In the genomic region with DNA sequence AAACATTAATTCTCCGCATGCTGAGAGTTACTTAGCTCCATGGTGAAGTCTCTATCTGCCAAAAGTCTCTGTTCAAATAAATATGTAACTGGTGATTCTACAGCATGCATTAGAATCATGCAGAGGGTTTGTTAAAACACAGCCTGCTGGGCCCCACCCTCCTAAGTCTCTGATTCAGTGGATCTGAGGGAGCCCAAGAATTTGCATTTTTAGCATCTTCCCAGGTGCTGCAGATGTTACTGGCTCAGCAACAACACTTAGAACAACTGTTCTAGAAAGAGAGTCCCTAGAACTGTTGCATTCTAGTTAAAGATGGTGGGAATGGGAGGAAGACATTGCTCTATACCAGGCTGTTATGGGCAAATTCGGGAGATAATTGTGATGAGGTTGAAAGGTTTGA, we compare ENCODE assay signal across 19 cellular contexts.
A peak's percentile ranks its signal among the peaks of the same experiment; 100 is the strongest.
DNase-seq lines count a peak whose midpoint lies in the region; ATAC-seq and TF ChIP-seq lines count a peak whose summit lies in the region.
"Had no signal": no experiment of that assay in that cellular context is flagged by ENCODE, and none has a peak within 500 bp of the region (broad histone marks: within the 10 kb centered on the region; RNA-seq: fewer than 3 reads in every experiment).

No MANE protein-coding gene starts in this region.

- peaks cover 9% of the 10 kb centered on the region for H3K4me1 ChIP-seq in GM23338 (ENCODE audit: insufficient read depth)
- H3K4me1 ChIP-seq in HUES48 (ENCODE audit: control insufficient read depth, insufficient read depth, low read length): peaks cover 13% of the 10 kb centered on the region
- peaks cover 12% of the 10 kb centered on the region for H3K4me1 ChIP-seq in iPS-18a (ENCODE audit: control insufficient read depth, low read depth, low read length)
- H3K4me1 ChIP-seq: A549; BLaER1 treated with 17β-estradiol and CSF1 and Interleukin-3, amounts not matched to agents 10 nM and 100 nM; Caco-2 had no signal

- no peak for TF ChIP-seq CTCF in GM23338 (conservative IDR thresholded peaks at IDR 0.05; ENCODE audit: low read depth in 2 of 2)

- H3K9me3 ChIP-seq in HUES48 (ENCODE audit: control insufficient read depth, insufficient read depth, low read length) (no peaks in the 10 kb centered on the region), iPS-18a (ENCODE audit: control insufficient read depth, low read depth, low read length) (no peaks in the 10 kb centered on the region)
- H3K9me3 ChIP-seq: A549; BLaER1 treated with 17β-estradiol and CSF1 and Interleukin-3, amounts not matched to agents 10 nM and 100 nM; Caco-2 had no signal

- DNase-seq in GM23338 (ENCODE audit: low spot score) (peak; percentile 38), GM03348 (ENCODE audit: low spot score) (no peak)
- DNase-seq: AML-193; Caco-2; Calu3; CD4-positive, alpha-beta T cell; CD8-positive, alpha-beta T cell; DMS79 treated with DMSO at 0.1 percent for 48 hours; GF-D8 had no signal

- no peaks in the 10 kb centered on the region for H3K27me3 Mint-ChIP-seq in GM23338 (ENCODE audit: insufficient read depth, low read depth, poor library complexity)
- H3K27me3 Mint-ChIP-seq: B cell had no signal

- H3K4me1 Mint-ChIP-seq in GM23338: peaks cover 9% of the 10 kb centered on the region
- H3K4me1 Mint-ChIP-seq: B cell had no signal

- no peak overlapping the region for H3K4me2 ChIP-seq in GM23338
- H3K4me2 ChIP-seq: A549; BLaER1 treated with 17β-estradiol and CSF1 and Interleukin-3, amounts not matched to agents 10 nM and 100 nM had no signal

- peaks cover 13% of the 10 kb centered on the region; the same call in 2 of the 3 replicates for H3K9me3 Mint-ChIP-seq in GM23338
- H3K9me3 Mint-ChIP-seq: CD4-positive, alpha-beta T cell; CD8-positive, alpha-beta T cell had no signal

- H3K79me2 ChIP-seq in GM23338 (replicated peaks; ENCODE audit: insufficient read depth): no peaks in the 10 kb centered on the region

- H3F3A ChIP-seq in GM23338 (replicated peaks; ENCODE audit: low read depth): no peaks in the 10 kb centered on the region

- H3K9me2 ChIP-seq in GM23338 (ENCODE audit: insufficient read depth): no peaks in the 10 kb centered on the region; the same call in 1 of the 2 replicates

- no peak overlapping the region for H3K9ac ChIP-seq in HUES48 (ENCODE audit: low read depth, low read length)
- H3K9ac ChIP-seq in iPS-18a (ENCODE audit: low read length): no peak overlapping the region
- H3K9ac ChIP-seq: BLaER1 treated with 17β-estradiol and CSF1 and Interleukin-3, amounts not matched to agents 10 nM and 100 nM had no signal

- H4K20me1 ChIP-seq in GM23338 (replicated peaks; ENCODE audit: insufficient read depth): no peaks in the 10 kb centered on the region
- H4K20me1 ChIP-seq: BLaER1 treated with 17β-estradiol and CSF1 and Interleukin-3, amounts not matched to agents 10 nM and 100 nM had no signal

- no peaks in the 10 kb centered on the region; the same call in 2 of the 3 replicates for H3K36me3 Mint-ChIP-seq in GM23338 (ENCODE audit: low read depth)
- H3K36me3 Mint-ChIP-seq: CD8-positive, alpha-beta T cell had no signal

- H3K4me3 Mint-ChIP-seq in GM23338: no peak overlapping the region
- H3K4me3 Mint-ChIP-seq: B cell; CD4-positive, alpha-beta T cell; CD8-positive, alpha-beta T cell had no signal

- H3K4me3 ChIP-seq in GM23338: no peak overlapping the region
- no peak overlapping the region for H3K4me3 ChIP-seq in HUES48 (ENCODE audit: low read depth, low read length)
- peak overlapping the region; percentile 5 for H3K4me3 ChIP-seq in iPS-18a (ENCODE audit: low read length)
- H3K4me3 ChIP-seq: A549; BLaER1 treated with 17β-estradiol and CSF1 and Interleukin-3, amounts not matched to agents 10 nM and 100 nM; GM12878 had no signal

- no peak overlapping the region for H2AFZ ChIP-seq in GM23338

- H3K27ac ChIP-seq in GM23338 (ENCODE audit: low read depth): no peak overlapping the region
- peak overlapping the region; percentile 24 for H3K27ac ChIP-seq in HUES48 (ENCODE audit: low read depth, low read length)
- no peak overlapping the region for H3K27ac ChIP-seq in iPS-18a (ENCODE audit: low read length)
- H3K27ac ChIP-seq: 22Rv1; A549; BLaER1 treated with 17β-estradiol and CSF1 and Interleukin-3, amounts not matched to agents 10 nM and 100 nM; C4-2B had no signal

- H3K27me3 ChIP-seq in GM23338 (ENCODE audit: insufficient read depth): no peaks in the 10 kb centered on the region
- H3K27me3 ChIP-seq in HUES48 (ENCODE audit: control insufficient read depth, insufficient read depth, low read length): no peaks in the 10 kb centered on the region
- no peaks in the 10 kb centered on the region for H3K27me3 ChIP-seq in iPS-18a (ENCODE audit: control insufficient read depth, insufficient read depth, low read length)
- H3K27me3 ChIP-seq: BLaER1 treated with 17β-estradiol and CSF1 and Interleukin-3, amounts not matched to agents 10 nM and 100 nM had no signal

- ATAC-seq in GM23338 (peak; percentile 77), GM18517 (IDR thresholded peaks at IDR 0.05; ENCODE audit: unreplicated experiment) (no peak), HG02763 (IDR thresholded peaks at IDR 0.05; ENCODE audit: unreplicated experiment) (no peak)
- ATAC-seq: A549; CD8-positive, alpha-beta T cell; GM12878 had no signal

- no peak overlapping the region for H3K27ac Mint-ChIP-seq in GM23338
- H3K27ac Mint-ChIP-seq: B cell; CD4-positive, alpha-beta T cell; CD8-positive, alpha-beta T cell had no signal

- H3K36me3 ChIP-seq in GM23338 (ENCODE audit: insufficient read depth): no peaks in the 10 kb centered on the region
- H3K36me3 ChIP-seq in HUES48 (ENCODE audit: control insufficient read depth, insufficient read depth, low read length): no peaks in the 10 kb centered on the region
- no peaks in the 10 kb centered on the region for H3K36me3 ChIP-seq in iPS-18a (ENCODE audit: control insufficient read depth, low read depth, low read length)
- H3K36me3 ChIP-seq: BLaER1 treated with 17β-estradiol and CSF1 and Interleukin-3, amounts not matched to agents 10 nM and 100 nM had no signal

TF ChIP-seq in GM23338, 12 proteins besides CTCF, POLR2A, EP300 and RAD21 (continues in another document):
- no peak for TF ChIP-seq ZNF114 (CRISPR knock-in tag; IDR thresholded peaks at IDR 0.05)
- TF ChIP-seq, protein P1, sequence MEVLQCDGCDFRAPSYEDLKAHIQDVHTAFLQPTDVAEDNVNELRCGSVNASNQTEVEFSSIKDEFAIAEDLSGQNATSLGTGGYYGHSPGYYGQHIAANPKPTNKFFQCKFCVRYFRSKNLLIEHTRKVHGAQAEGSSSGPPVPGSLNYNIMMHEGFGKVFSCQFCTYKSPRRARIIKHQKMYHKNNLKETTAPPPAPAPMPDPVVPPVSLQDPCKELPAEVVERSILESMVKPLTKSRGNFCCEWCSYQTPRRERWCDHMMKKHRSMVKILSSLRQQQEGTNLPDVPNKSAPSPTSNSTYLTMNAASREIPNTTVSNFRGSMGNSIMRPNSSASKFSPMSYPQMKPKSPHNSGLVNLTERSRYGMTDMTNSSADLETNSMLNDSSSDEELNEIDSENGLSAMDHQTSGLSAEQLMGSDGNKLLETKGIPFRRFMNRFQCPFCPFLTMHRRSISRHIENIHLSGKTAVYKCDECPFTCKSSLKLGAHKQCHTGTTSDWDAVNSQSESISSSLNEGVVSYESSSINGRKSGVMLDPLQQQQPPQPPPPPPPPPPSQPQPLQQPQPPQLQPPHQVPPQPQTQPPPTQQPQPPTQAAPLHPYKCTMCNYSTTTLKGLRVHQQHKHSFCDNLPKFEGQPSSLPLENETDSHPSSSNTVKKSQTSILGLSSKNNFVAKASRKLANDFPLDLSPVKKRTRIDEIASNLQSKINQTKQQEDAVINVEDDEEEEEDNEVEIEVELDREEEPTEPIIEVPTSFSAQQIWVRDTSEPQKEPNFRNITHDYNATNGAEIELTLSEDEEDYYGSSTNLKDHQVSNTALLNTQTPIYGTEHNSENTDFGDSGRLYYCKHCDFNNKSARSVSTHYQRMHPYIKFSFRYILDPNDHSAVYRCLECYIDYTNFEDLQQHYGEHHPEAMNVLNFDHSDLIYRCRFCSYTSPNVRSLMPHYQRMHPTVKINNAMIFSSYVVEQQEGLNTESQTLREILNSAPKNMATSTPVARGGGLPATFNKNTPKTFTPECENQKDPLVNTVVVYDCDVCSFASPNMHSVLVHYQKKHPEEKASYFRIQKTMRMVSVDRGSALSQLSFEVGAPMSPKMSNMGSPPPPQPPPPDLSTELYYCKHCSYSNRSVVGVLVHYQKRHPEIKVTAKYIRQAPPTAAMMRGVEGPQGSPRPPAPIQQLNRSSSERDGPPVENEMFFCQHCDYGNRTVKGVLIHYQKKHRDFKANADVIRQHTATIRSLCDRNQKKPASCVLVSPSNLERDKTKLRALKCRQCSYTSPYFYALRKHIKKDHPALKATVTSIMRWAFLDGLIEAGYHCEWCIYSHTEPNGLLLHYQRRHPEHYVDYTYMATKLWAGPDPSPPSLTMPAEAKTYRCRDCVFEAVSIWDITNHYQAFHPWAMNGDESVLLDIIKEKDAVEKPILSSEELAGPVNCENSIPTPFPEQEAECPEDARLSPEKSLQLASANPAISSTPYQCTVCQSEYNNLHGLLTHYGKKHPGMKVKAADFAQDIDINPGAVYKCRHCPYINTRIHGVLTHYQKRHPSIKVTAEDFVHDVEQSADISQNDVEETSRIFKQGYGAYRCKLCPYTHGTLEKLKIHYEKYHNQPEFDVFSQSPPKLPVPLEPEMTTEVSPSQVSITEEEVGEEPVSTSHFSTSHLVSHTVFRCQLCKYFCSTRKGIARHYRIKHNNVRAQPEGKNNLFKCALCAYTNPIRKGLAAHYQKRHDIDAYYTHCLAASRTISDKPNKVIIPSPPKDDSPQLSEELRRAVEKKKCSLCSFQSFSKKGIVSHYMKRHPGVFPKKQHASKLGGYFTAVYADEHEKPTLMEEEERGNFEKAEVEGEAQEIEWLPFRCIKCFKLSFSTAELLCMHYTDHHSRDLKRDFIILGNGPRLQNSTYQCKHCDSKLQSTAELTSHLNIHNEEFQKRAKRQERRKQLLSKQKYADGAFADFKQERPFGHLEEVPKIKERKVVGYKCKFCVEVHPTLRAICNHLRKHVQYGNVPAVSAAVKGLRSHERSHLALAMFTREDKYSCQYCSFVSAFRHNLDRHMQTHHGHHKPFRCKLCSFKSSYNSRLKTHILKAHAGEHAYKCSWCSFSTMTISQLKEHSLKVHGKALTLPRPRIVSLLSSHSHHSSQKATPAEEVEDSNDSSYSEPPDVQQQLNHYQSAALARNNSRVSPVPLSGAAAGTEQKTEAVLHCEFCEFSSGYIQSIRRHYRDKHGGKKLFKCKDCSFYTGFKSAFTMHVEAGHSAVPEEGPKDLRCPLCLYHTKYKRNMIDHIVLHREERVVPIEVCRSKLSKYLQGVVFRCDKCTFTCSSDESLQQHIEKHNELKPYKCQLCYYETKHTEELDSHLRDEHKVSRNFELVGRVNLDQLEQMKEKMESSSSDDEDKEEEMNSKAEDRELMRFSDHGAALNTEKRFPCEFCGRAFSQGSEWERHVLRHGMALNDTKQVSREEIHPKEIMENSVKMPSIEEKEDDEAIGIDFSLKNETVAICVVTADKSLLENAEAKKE (CRISPR knock-in tag; IDR thresholded peaks at IDR 0.05): no peak; the same call in 1 of the 2 replicates
- TF ChIP-seq JUNB (IDR thresholded peaks at IDR 0.05; ENCODE audit: unreplicated experiment): no peak
- TF ChIP-seq NANOG (IDR thresholded peaks at IDR 0.05; ENCODE audit: borderline replicate concordance): no peak
- TF ChIP-seq POLR2AphosphoS5 (IDR thresholded peaks at IDR 0.05; ENCODE audit: low read depth): no peak
- TF ChIP-seq EZH2 (IDR thresholded peaks at IDR 0.05; ENCODE audit: low read depth, unreplicated experiment): no peak
